8 cellular contexts compared by ENCODE assay signal in genomic region chr2:127810637-127811396, GRCh38. TPM values are rescaled to one million over a fixed set of nuclear protein-coding genes. Genes with fewer than 3 reads are reported as not detected.
DNase-seq lines count a peak whose midpoint lies in the region; ATAC-seq and TF ChIP-seq lines count a peak whose summit lies in the region.

Gene WDR33 (minus strand): TSS chr2:127811171. CDS start chr2:127770981, 40,190 bp downstream.

- peak within 1 kb of the TSS; percentile 71 for H2AFZ ChIP-seq in SU-DHL-6 (ENCODE audit: low read depth, low read length, severe bottlenecking)

- H3K4me1 Mint-ChIP-seq in activated naive CD8-positive, alpha-beta T cell treated with anti-CD3 and anti-CD28 coated beads, Interleukin-2, amount 10 ng/mL, durations not matched to agents 7 days and 5 days, result peaks cover 34% of the 10 kb centered on the region
- H3K4me1 Mint-ChIP-seq in type B pancreatic cell (ENCODE audit: unreplicated experiment), result peaks cover 36% of the 10 kb centered on the region

- H3K9me3 Mint-ChIP-seq in activated naive CD8-positive, alpha-beta T cell treated with anti-CD3 and anti-CD28 coated beads, Interleukin-2, amount 10 ng/mL, durations not matched to agents 7 days and 5 days, result no peaks in the 10 kb centered on the region
- H3K9me3 Mint-ChIP-seq in type B pancreatic cell, result no peaks in the 10 kb centered on the region

- H3K4me3 ChIP-seq in SU-DHL-6 (ENCODE audit: insufficient read depth, low read length, poor library complexity, severe bottlenecking) (peak within 1 kb of the TSS; percentile 95), cardiac muscle cell (peak within 1 kb of the TSS; percentile 75)

- H3K27me3 Mint-ChIP-seq in activated naive CD8-positive, alpha-beta T cell treated with anti-CD3 and anti-CD28 coated beads, Interleukin-2, amount 10 ng/mL, durations not matched to agents 7 days and 5 days, result peaks cover 5% of the 10 kb centered on the region
- H3K27me3 Mint-ChIP-seq in type B pancreatic cell, result no peaks in the 10 kb centered on the region

- H3K36me3 ChIP-seq in SU-DHL-6 (ENCODE audit: low read length), result no peaks in the 10 kb centered on the region
- H3K36me3 ChIP-seq in cardiac muscle cell, result no peaks in the 10 kb centered on the region

- H3K9me3 ChIP-seq in SU-DHL-6 (ENCODE audit: insufficient read depth, low read length) (no peaks in the 10 kb centered on the region), cardiac muscle cell (ENCODE audit: low read depth) (no peaks in the 10 kb centered on the region)

- peak; percentile 65 for DNase-seq in NCI-H128 (lab: John Stamatoyannopoulos, UW; ENCODE audit: unreplicated experiment)
- DNase-seq in activated naive CD8-positive, alpha-beta T cell treated with anti-CD3 and anti-CD28 coated beads, Interleukin-2, amount 10 ng/mL, durations not matched to agents 7 days and 5 days, result peak; percentile 92
- DNase-seq in cardiac muscle cell (ENCODE audit: low read depth in 1 of 2, low spot score in 1 of 2), result peak; percentile 91 to 94
- peak; percentile 82 for DNase-seq in pons (ENCODE audit: low spot score)
- DNase-seq in type B pancreatic cell (ENCODE audit: extremely low spot score, unreplicated experiment), result peak; percentile 96

- POLR2A ChIA-PET in activated naive CD8-positive, alpha-beta T cell treated with anti-CD3 and anti-CD28 coated beads, Interleukin-2, amount 10 ng/mL, durations not matched to agents 7 days and 5 days (lab: Charles Lee), result interaction anchor here (0.6 to 2.2 kb wide), 11 partner anchors 10 to 281 kb away, joined by 3 to 9 read pairs (median 4); partner anchors contain the start of genes POLR2D, SFT2D3 and UGGT1

- TF ChIP-seq CTCF in GM12872 (IDR thresholded peaks at IDR 0.05; ENCODE audit: insufficient read depth, low read depth, low read length), result peak; percentile 49; the same call in 2 of the 3 replicates
- no peak for TF ChIP-seq CTCF in SU-DHL-6 (IDR thresholded peaks at IDR 0.05; ENCODE audit: insufficient read depth, low read length, poor library complexity, severe bottlenecking)
- TF ChIP-seq CTCF in cardiac muscle cell (IDR thresholded peaks at IDR 0.05; ENCODE audit: low read depth, low read length), result no peak
- no peak for TF ChIP-seq CTCF in type B pancreatic cell (conservative IDR thresholded peaks at IDR 0.05)

- H3K4me3 Mint-ChIP-seq in activated naive CD8-positive, alpha-beta T cell treated with anti-CD3 and anti-CD28 coated beads, Interleukin-2, amount 10 ng/mL, durations not matched to agents 7 days and 5 days, result peak within 1 kb of the TSS; percentile 92
- peak within 1 kb of the TSS; percentile 99 for H3K4me3 Mint-ChIP-seq in type B pancreatic cell

- peak within 1 kb of the TSS; percentile 94 for H3K4me2 ChIP-seq in SU-DHL-6 (ENCODE audit: low read depth, low read length, poor library complexity, severe bottlenecking)

- no peaks in the 10 kb centered on the region for H3K4me1 ChIP-seq in cardiac muscle cell (ENCODE audit: low read depth)

- peaks cover 17% of the 10 kb centered on the region; the same call in 1 of the 2 replicates for H3F3A ChIP-seq in SU-DHL-6 (ENCODE audit: insufficient read depth)

- H3K27me3 ChIP-seq in SU-DHL-6 (ENCODE audit: low read length), result no peaks in the 10 kb centered on the region
- H3K27me3 ChIP-seq in cardiac muscle cell, result no peaks in the 10 kb centered on the region

- peak within 1 kb of the TSS; percentile 77 for H3K27ac ChIP-seq in SU-DHL-6 (ENCODE audit: low read depth, low read length)
- H3K27ac ChIP-seq in cardiac muscle cell, result peak within 1 kb of the TSS; percentile 97

- peak; percentile 98 for ATAC-seq in HG02678 (IDR thresholded peaks at IDR 0.05; ENCODE audit: unreplicated experiment)
- ATAC-seq in activated naive CD8-positive, alpha-beta T cell treated with anti-CD3 and anti-CD28 coated beads, Interleukin-2, amount 10 ng/mL, durations not matched to agents 7 days and 5 days (ENCODE audit: low read depth), result peak; percentile 99

- peaks cover 50% of the 10 kb centered on the region for H3K79me2 ChIP-seq in SU-DHL-6 (ENCODE audit: insufficient read depth, low read length)

- peaks cover 24% of the 10 kb centered on the region; the same call in 1 of the 2 replicates for H4K20me1 ChIP-seq in SU-DHL-6 (ENCODE audit: low read depth, low read length)

- H3K36me3 Mint-ChIP-seq in activated naive CD8-positive, alpha-beta T cell treated with anti-CD3 and anti-CD28 coated beads, Interleukin-2, amount 10 ng/mL, durations not matched to agents 7 days and 5 days, result peaks cover 13% of the 10 kb centered on the region
- peaks cover 9% of the 10 kb centered on the region for H3K36me3 Mint-ChIP-seq in type B pancreatic cell

- H3K9me2 ChIP-seq in SU-DHL-6 (replicated peaks; ENCODE audit: insufficient read depth, low read length), result no peaks in the 10 kb centered on the region

- H3K27ac Mint-ChIP-seq in activated naive CD8-positive, alpha-beta T cell treated with anti-CD3 and anti-CD28 coated beads, Interleukin-2, amount 10 ng/mL, durations not matched to agents 7 days and 5 days, result peak within 1 kb of the TSS; percentile 98
- peak within 1 kb of the TSS; percentile 100 for H3K27ac Mint-ChIP-seq in type B pancreatic cell

- H3K9ac ChIP-seq in SU-DHL-6 (ENCODE audit: low read length), result peak within 1 kb of the TSS; percentile 86

RNA-seq across cellular contexts. Expression of gene WDR33, which starts in this region (rescaled TPM):
- 10 to 100 TPM; 69.1 to 82.2 TPM for total RNA-seq in activated naive CD8-positive, alpha-beta T cell treated with anti-CD3 and anti-CD28 coated beads, Interleukin-2, amount 10 ng/mL, durations not matched to agents 7 days and 5 days
- total RNA-seq in cardiac muscle cell (28.2 and 40.3 TPM in 2 replicates), type B pancreatic cell (ENCODE audit: low replicate concordance) (54.7 and 58.4 TPM in 2 replicates)
- 44.4 and 53.7 TPM in 2 replicates for polyA plus RNA-seq in cardiac muscle cell

Comparison
In these comparisons a context has a peak if more than half of its experiments do, and no peak if none do; other contexts are left out.
1. Peak in every context shown above with its lines: DNase-seq, ATAC-seq, H3K4me3 ChIP-seq and H3K27ac ChIP-seq.